In the genomic region with DNA sequence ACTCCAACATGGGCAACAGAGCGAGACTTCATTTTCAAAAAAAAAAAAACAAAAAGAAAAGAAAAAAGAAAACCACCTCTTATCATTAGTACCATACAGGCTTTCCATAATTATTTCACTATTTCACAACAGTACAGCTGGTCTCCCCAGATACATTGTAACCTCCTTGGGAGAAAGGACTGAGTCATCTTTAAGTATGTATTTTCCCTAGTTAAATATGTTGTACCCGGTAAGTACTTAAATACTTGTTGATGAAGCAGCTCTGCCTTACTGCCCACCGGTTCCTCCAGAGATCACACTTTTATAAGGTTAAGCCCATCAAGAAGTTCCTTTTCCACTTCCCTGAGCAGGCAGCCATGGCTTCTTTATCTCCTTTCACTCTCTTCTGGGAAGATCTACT, we compare ENCODE assay signal across 10 cellular contexts.
DNase-seq lines count a peak whose midpoint lies in the region; ATAC-seq, FAIRE-seq and TF ChIP-seq lines count a peak whose summit lies in the region.
"Had no signal": no experiment of that assay in that cellular context is flagged by ENCODE, and none has a peak within 500 bp of the region (broad histone marks: within the 10 kb centered on the region; RNA-seq: fewer than 3 reads in every experiment).

No MANE protein-coding gene starts in this region.

- ATAC-seq in GM21360 (IDR thresholded peaks at IDR 0.05; ENCODE audit: unreplicated experiment) (peak; percentile 4), HG03439 (IDR thresholded peaks at IDR 0.05; ENCODE audit: unreplicated experiment) (peak; percentile 19)

- peaks cover 1% of the 10 kb centered on the region for H3K27me3 Mint-ChIP-seq in osteocyte (ENCODE audit: unreplicated experiment)

- H3K4me1 Mint-ChIP-seq in osteocyte (ENCODE audit: unreplicated experiment), result peaks cover 8% of the 10 kb centered on the region

- no peaks in the 10 kb centered on the region for H3K36me3 Mint-ChIP-seq in osteocyte (ENCODE audit: unreplicated experiment)

- FAIRE-seq in GM19239 (lab: Jason Lieb, UNC), result no peak

- no peak overlapping the region for H3K4me3 Mint-ChIP-seq in osteocyte (ENCODE audit: unreplicated experiment)

- H3K27ac Mint-ChIP-seq in osteocyte (ENCODE audit: unreplicated experiment), result peak overlapping the region; percentile 17

- DNase-seq in astrocyte of the hippocampus (ENCODE audit: low read depth, low spot score) (peak; percentile 9), osteocyte (ENCODE audit: extremely low spot score, unreplicated experiment) (no peak), GM19239 (ENCODE audit: insufficient read length, low spot score) (no peak), NCI-H1436 treated with DMSO at 0.1 percent for 48 hours (lab: John Stamatoyannopoulos, UW) (no peak), RKO (ENCODE audit: low spot score) (no peak)
- DNase-seq: adrenal gland, NCI-H2171, posterior cingulate gyrus had no signal

- peaks cover 11% of the 10 kb centered on the region for H3K9me3 Mint-ChIP-seq in osteocyte (ENCODE audit: unreplicated experiment)

- no peak for TF ChIP-seq CTCF in osteocyte (IDR thresholded peaks at IDR 0.05)
